In genomic region chr13:25037057-25037813, GRCh38 we compare ENCODE assay signal across 8 cellular contexts. TPM values are rescaled to one million over a fixed set of nuclear protein-coding genes. Genes with fewer than 3 reads are reported as not detected.
DNase-seq lines count a peak whose midpoint lies in the region; ATAC-seq and TF ChIP-seq lines count a peak whose summit lies in the region.

No MANE protein-coding gene starts in this region.

- H3K36me3 ChIP-seq in esophagus squamous epithelium (no peaks in the 10 kb centered on the region), transverse colon (no peaks in the 10 kb centered on the region)

- TF ChIP-seq EP300 in transverse colon (IDR thresholded peaks at IDR 0.05; ENCODE audit: low read depth): no peak

- WGBS in esophagus squamous epithelium, 2 donors: 35 to 36% methylated on average over 12 of the region's 12 CpGs
- WGBS in transverse colon (ENCODE audit: low coverage in 1 of 2), 2 donors: 28 to 31% methylated on average over 7 to 12 of the region's 12 CpGs

- H3K9me3 ChIP-seq in esophagus squamous epithelium (no peaks in the 10 kb centered on the region), transverse colon (no peaks in the 10 kb centered on the region)

- H3K4me1 Mint-ChIP-seq in activated CD4-positive, alpha-beta memory T cell treated with anti-CD3 and anti-CD28 coated beads for 36 hours (ENCODE audit: low read depth): no peaks in the 10 kb centered on the region
- H3K4me1 Mint-ChIP-seq in naive thymus-derived CD8-positive, alpha-beta T cell: peaks cover 0 to 2% (median 0%) of the 10 kb centered on the region in 4 donors

- H3K27me3 ChIP-seq in esophagus squamous epithelium (peaks cover 0 to 69% (median 0%) of the 10 kb centered on the region in 4 donors), transverse colon (peaks cover 54% of the 10 kb centered on the region)

- no peak overlapping the region for H3K4me3 Mint-ChIP-seq in activated CD4-positive, alpha-beta memory T cell treated with anti-CD3 and anti-CD28 coated beads for 36 hours
- H3K4me3 Mint-ChIP-seq in naive thymus-derived CD8-positive, alpha-beta T cell: no peak overlapping the region

- H3K9me3 Mint-ChIP-seq in activated CD4-positive, alpha-beta memory T cell treated with anti-CD3 and anti-CD28 coated beads for 36 hours: no peaks in the 10 kb centered on the region
- no peaks in the 10 kb centered on the region for H3K9me3 Mint-ChIP-seq in naive thymus-derived CD8-positive, alpha-beta T cell

- peak; percentile 73 for DNase-seq in ELF-1 (ENCODE audit: low read depth, low spot score)
- peak; percentile 35 for DNase-seq in HFF-Myc (ENCODE audit: extremely low read depth, low read depth)
- DNase-seq in NCI-H345 (lab: John Stamatoyannopoulos, UW): peak; percentile 55
- DNase-seq in activated CD4-positive, alpha-beta memory T cell treated with anti-CD3 and anti-CD28 coated beads for 36 hours: peak; percentile 62
- no peak for DNase-seq in esophagus squamous epithelium (lab: John Stamatoyannopoulos, UW)
- DNase-seq in naive thymus-derived CD8-positive, alpha-beta T cell: peak in 7 of 10 donors; percentile 13 to 55 (median 31)
- peak; percentile 47 for DNase-seq in transverse colon

- CTCF ChIA-PET in activated CD4-positive, alpha-beta memory T cell treated with anti-CD3 and anti-CD28 coated beads for 36 hours (lab: Charles Lee): interaction anchor here (0.5 to 1.4 kb wide), 10 partner anchors 9 to 113 kb away, joined by 3 to 15 read pairs (median 4); no protein-coding TSS in a partner anchor

- no peak overlapping the region for H3K27ac ChIP-seq in esophagus squamous epithelium
- H3K27ac ChIP-seq in transverse colon: no peak overlapping the region

- intact Hi-C loops in activated CD4-positive, alpha-beta memory T cell treated with anti-CD3 and anti-CD28 coated beads for 36 hours (cut with micrococcal nuclease): loop anchor here (1.0 to 2.0 kb wide), 2 partner anchors 32 to 42 kb away; no protein-coding TSS in a partner anchor
- intact Hi-C loops in esophagus squamous epithelium (cut with DNase I): no loop called here
- intact Hi-C loops in transverse colon (cut with DNase I; ENCODE audit: low total_unique reads): no loop called here

- H3K27ac Mint-ChIP-seq in activated CD4-positive, alpha-beta memory T cell treated with anti-CD3 and anti-CD28 coated beads for 36 hours: no peak overlapping the region
- H3K27ac Mint-ChIP-seq in naive thymus-derived CD8-positive, alpha-beta T cell: no peak overlapping the region

- TF ChIP-seq CTCF in HFF-Myc (IDR thresholded peaks at IDR 0.05; ENCODE audit: low read depth, low read length, missing control alignments): peak; percentile 76
- TF ChIP-seq CTCF in esophagus squamous epithelium (IDR thresholded peaks at IDR 0.05): peak in 5 of 6 experiments; percentile 62 to 77 (median 70)
- TF ChIP-seq CTCF in transverse colon (IDR thresholded peaks at IDR 0.05): peak; percentile 73 to 81 (median 74)

- in situ Hi-C loops in transverse colon (cut with MboI; ENCODE audit: low pct_ligation_motif_present in 1 of 4, low pct_unique_long_range_greater_than_20kb in 1 of 4, low sequenced_read_pairs in 3 of 4): no loop called here

- ATAC-seq in naive thymus-derived CD8-positive, alpha-beta T cell: peak; percentile 60 to 61
- ATAC-seq in GM21360 (IDR thresholded peaks at IDR 0.05; ENCODE audit: unreplicated experiment): no peak

- TF ChIP-seq POLR2A in esophagus squamous epithelium (IDR thresholded peaks at IDR 0.05) (no peak), transverse colon (IDR thresholded peaks at IDR 0.05) (no peak)

- no peaks in the 10 kb centered on the region for H3K36me3 Mint-ChIP-seq in activated CD4-positive, alpha-beta memory T cell treated with anti-CD3 and anti-CD28 coated beads for 36 hours
- H3K36me3 Mint-ChIP-seq in naive thymus-derived CD8-positive, alpha-beta T cell: no peaks in the 10 kb centered on the region

- peaks cover 33% of the 10 kb centered on the region for H3K27me3 Mint-ChIP-seq in activated CD4-positive, alpha-beta memory T cell treated with anti-CD3 and anti-CD28 coated beads for 36 hours
- peaks cover 20 to 75% (median 36%) of the 10 kb centered on the region in 5 donors for H3K27me3 Mint-ChIP-seq in naive thymus-derived CD8-positive, alpha-beta T cell

- H3K4me1 ChIP-seq in esophagus squamous epithelium (no peaks in the 10 kb centered on the region), transverse colon (no peaks in the 10 kb centered on the region)

- POLR2A ChIA-PET in activated CD4-positive, alpha-beta memory T cell treated with anti-CD3 and anti-CD28 coated beads for 36 hours (lab: Charles Lee): no interaction called here
- POLR2A ChIA-PET in naive thymus-derived CD8-positive, alpha-beta T cell (lab: Charles Lee): no interaction called here

- no peak overlapping the region for H3K4me3 ChIP-seq in HFF-Myc (replicated peaks; ENCODE audit: low read depth, low read length)
- no peak overlapping the region for H3K4me3 ChIP-seq in esophagus squamous epithelium
- no peak overlapping the region for H3K4me3 ChIP-seq in transverse colon

RNA-seq across cellular contexts. Expression of gene PABPC3, which starts 58.7 kb away (rescaled TPM):
- total RNA-seq in activated CD4-positive, alpha-beta memory T cell treated with anti-CD3 and anti-CD28 coated beads for 36 hours: 1 to 10 TPM in 1 of 2 experiments, under 1 TPM in 1; 0.81 to 1.3 TPM
- total RNA-seq in esophagus squamous epithelium (under 1 TPM; 0.12 to 0.23 (median 0.21) TPM), transverse colon (under 1 TPM in 2 of 4 donors, not detected in 2; 0.14 to 0.20 TPM)
- total RNA-seq in naive thymus-derived CD8-positive, alpha-beta T cell: 1 to 10 TPM; 1.0 to 1.1 TPM
- under 1 TPM; 0.07 to 0.16 (median 0.12) TPM for polyA plus RNA-seq in naive thymus-derived CD8-positive, alpha-beta T cell
